1 cellular context compared by ENCODE assay signal in genomic region chr9:92325991-92326500, GRCh38.
A peak's percentile ranks its signal among the peaks of the same experiment; 100 is the strongest.
TF ChIP-seq lines count a peak whose summit lies in the region.

No MANE protein-coding gene starts in this region.

TF ChIP-seq in H1, 55 proteins besides CTCF, POLR2A, EP300 and RAD21 (continued from another document):
- no peak for TF ChIP-seq TCF12 (IDR thresholded peaks at IDR 0.05; ENCODE audit: low read depth, low read length)
- peak; percentile 48 for TF ChIP-seq KDM4A (IDR thresholded peaks at IDR 0.05; ENCODE audit: low read depth, low read length, severe bottlenecking)
- no peak for TF ChIP-seq SIX5 (IDR thresholded peaks at IDR 0.05; ENCODE audit: low read depth, low read length)
- TF ChIP-seq ATF2 (IDR thresholded peaks at IDR 0.05; ENCODE audit: low read length), result no peak
- TF ChIP-seq MAFK (IDR thresholded peaks at IDR 0.05; ENCODE audit: low read depth, low read length), result no peak
- TF ChIP-seq CHD2 (IDR thresholded peaks at IDR 0.05; ENCODE audit: low read length), result no peak
- peak in 1 of 2 experiments; percentile 14; a peak in 2 of 4 replicates for TF ChIP-seq HDAC2 (IDR thresholded peaks at IDR 0.05; ENCODE audit: borderline replicate concordance in 1 of 2, low read depth in 2 of 2, low read length in 2 of 2)
- TF ChIP-seq SIN3A (conservative IDR thresholded peaks at IDR 0.05 in 1 of 2, IDR thresholded peaks at IDR 0.05 in 1 of 2; ENCODE audit: low read depth in 1 of 2, low read length in 2 of 2), result peak; percentile 26 to 60; a peak in 1 of 4 replicates
